7 cellular contexts compared by ENCODE assay signal in genomic region chr7:70694357-70694908, GRCh38.
DNase-seq lines count a peak whose midpoint lies in the region; ATAC-seq and TF ChIP-seq lines count a peak whose summit lies in the region.

No MANE protein-coding gene starts in this region.

- no peaks in the 10 kb centered on the region for H3K9me3 ChIP-seq in cardiac muscle cell (ENCODE audit: low read depth)

- peaks cover 2% of the 10 kb centered on the region for H3K36me3 ChIP-seq in GM06990 (ENCODE audit: control insufficient read depth, insufficient read depth, low read length)
- no peaks in the 10 kb centered on the region for H3K36me3 ChIP-seq in cardiac muscle cell

- H3K27ac ChIP-seq in cardiac muscle cell, result no peak overlapping the region

- no peaks in the 10 kb centered on the region for H3K27me3 ChIP-seq in GM06990 (replicated peaks; ENCODE audit: control insufficient read depth, insufficient read depth, low read length)
- peaks cover 31% of the 10 kb centered on the region for H3K27me3 ChIP-seq in cardiac muscle cell

- H3K4me1 ChIP-seq in cardiac muscle cell (ENCODE audit: low read depth), result peaks cover 7% of the 10 kb centered on the region

- H3K9me3 Mint-ChIP-seq in IgD-negative memory B cell (no peaks in the 10 kb centered on the region), osteocyte (ENCODE audit: unreplicated experiment) (no peaks in the 10 kb centered on the region)

- H3K4me3 ChIP-seq in GM06990 (replicated peaks; ENCODE audit: low read depth, low read length), result peak overlapping the region; percentile 85
- H3K4me3 ChIP-seq in cardiac muscle cell, result peak overlapping the region; percentile 73

- H3K4me1 Mint-ChIP-seq in IgD-negative memory B cell (peaks cover 9 to 16% (median 13%) of the 10 kb centered on the region in 3 donors), osteocyte (ENCODE audit: unreplicated experiment) (peaks cover 33% of the 10 kb centered on the region)

- no peaks in the 10 kb centered on the region for H3K36me3 Mint-ChIP-seq in IgD-negative memory B cell
- H3K36me3 Mint-ChIP-seq in osteocyte (ENCODE audit: unreplicated experiment), result no peaks in the 10 kb centered on the region

- H3K4me3 Mint-ChIP-seq in IgD-negative memory B cell (peak overlapping the region; percentile 67 to 94 (median 84)), osteocyte (ENCODE audit: unreplicated experiment) (peak overlapping the region; percentile 92)

- TF ChIP-seq CTCF in GM06990 (IDR thresholded peaks at IDR 0.05; ENCODE audit: insufficient read depth, low read length, poor library complexity, severe bottlenecking) (no peak), cardiac muscle cell (IDR thresholded peaks at IDR 0.05; ENCODE audit: low read depth, low read length) (no peak), osteocyte (IDR thresholded peaks at IDR 0.05) (no peak)

- ATAC-seq in GM21423 (IDR thresholded peaks at IDR 0.05; ENCODE audit: unreplicated experiment), result peak; percentile 38

- H3K27me3 Mint-ChIP-seq in IgD-negative memory B cell (peaks cover 30% of the 10 kb centered on the region), osteocyte (ENCODE audit: unreplicated experiment) (no peaks in the 10 kb centered on the region)

- DNase-seq in GM06990 (ENCODE audit: extremely low read depth, insufficient read length), result peak; percentile 64
- DNase-seq in activated T-helper 9 cell treated with anti-CD3 and anti-CD28 coated beads, Interleukin-2, amount 50 U/mL, for 16 hours (ENCODE audit: low read depth), result peak; percentile 6
- DNase-seq in cardiac muscle cell (ENCODE audit: low read depth in 1 of 2, low spot score in 1 of 2), result peak; percentile 47 to 70
- no peak for DNase-seq in osteocyte (ENCODE audit: extremely low spot score, unreplicated experiment)
- no peak for DNase-seq in activated effector memory CD4-positive, alpha-beta T cell treated with anti-CD3 and anti-CD28 coated beads, Interleukin-2, amount 50 U/mL, for 16 hours

- H3K27ac Mint-ChIP-seq in IgD-negative memory B cell (no peak overlapping the region), osteocyte (ENCODE audit: unreplicated experiment) (peak overlapping the region; percentile 91)

Comparison
In these comparisons a context has a peak if more than half of its experiments do, and no peak if none do; other contexts are left out.
1. DNase-seq: peak in GM06990 (single experiment), activated T-helper 9 cell treated with anti-CD3 and anti-CD28 coated beads, Interleukin-2, amount 50 U/mL, for 16 hours (single experiment) and cardiac muscle cell (2 of 2); none in osteocyte (single experiment) and activated effector memory CD4-positive, alpha-beta T cell treated with anti-CD3 and anti-CD28 coated beads, Interleukin-2, amount 50 U/mL, for 16 hours (single experiment).